In the genomic region with DNA sequence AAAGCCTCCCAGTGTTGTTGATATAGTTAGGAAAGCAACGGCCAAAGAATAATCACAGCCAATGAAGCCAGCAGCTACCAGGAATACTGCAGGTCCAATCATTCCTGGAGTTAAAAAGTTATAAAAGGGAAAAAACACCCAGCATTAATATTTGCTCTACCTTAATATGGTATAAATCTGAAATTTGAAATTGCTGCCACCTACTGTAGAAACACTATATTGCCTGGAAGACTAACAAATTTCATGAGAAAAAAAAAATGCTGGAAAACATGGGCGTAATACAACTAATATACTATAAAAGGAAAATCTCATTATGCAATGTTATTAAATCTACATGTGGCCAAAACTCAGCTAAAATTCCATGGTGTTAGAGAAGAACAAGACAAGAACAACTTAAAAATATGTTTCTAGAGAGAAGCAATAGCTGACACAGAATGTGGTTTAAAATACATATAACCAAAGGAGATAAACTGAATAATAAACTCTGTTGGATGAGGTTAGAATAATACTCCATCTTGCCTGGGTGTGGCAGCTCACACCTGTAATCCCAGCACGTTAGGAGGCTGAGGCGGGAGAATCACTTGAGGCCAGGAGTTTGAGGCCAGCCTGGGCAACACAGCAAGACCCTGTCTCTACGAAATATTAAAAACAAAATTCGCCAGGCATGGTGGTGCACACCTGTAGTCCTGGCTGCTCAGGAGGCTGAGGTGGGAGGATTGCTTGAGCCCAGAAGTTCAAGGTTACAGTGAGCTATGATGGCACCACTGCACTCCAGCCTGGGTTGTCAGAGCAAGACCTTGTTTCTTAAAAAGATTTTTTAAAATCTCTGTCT, we compare ENCODE assay signal across 1 cellular context.
TF ChIP-seq lines count a peak whose summit lies in the region.

No MANE protein-coding gene starts in this region.

TF ChIP-seq in SK-N-SH, 30 proteins besides CTCF, POLR2A, EP300 and RAD21 (continued from another document):
- TF ChIP-seq, protein P1, sequence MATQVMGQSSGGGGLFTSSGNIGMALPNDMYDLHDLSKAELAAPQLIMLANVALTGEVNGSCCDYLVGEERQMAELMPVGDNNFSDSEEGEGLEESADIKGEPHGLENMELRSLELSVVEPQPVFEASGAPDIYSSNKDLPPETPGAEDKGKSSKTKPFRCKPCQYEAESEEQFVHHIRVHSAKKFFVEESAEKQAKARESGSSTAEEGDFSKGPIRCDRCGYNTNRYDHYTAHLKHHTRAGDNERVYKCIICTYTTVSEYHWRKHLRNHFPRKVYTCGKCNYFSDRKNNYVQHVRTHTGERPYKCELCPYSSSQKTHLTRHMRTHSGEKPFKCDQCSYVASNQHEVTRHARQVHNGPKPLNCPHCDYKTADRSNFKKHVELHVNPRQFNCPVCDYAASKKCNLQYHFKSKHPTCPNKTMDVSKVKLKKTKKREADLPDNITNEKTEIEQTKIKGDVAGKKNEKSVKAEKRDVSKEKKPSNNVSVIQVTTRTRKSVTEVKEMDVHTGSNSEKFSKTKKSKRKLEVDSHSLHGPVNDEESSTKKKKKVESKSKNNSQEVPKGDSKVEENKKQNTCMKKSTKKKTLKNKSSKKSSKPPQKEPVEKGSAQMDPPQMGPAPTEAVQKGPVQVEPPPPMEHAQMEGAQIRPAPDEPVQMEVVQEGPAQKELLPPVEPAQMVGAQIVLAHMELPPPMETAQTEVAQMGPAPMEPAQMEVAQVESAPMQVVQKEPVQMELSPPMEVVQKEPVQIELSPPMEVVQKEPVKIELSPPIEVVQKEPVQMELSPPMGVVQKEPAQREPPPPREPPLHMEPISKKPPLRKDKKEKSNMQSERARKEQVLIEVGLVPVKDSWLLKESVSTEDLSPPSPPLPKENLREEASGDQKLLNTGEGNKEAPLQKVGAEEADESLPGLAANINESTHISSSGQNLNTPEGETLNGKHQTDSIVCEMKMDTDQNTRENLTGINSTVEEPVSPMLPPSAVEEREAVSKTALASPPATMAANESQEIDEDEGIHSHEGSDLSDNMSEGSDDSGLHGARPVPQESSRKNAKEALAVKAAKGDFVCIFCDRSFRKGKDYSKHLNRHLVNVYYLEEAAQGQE (IDR thresholded peaks at IDR 0.05; ENCODE audit: low read depth, low read length) = no peak
- TF ChIP-seq SMC3 (IDR thresholded peaks at IDR 0.05; ENCODE audit: low read depth, low read length) = peak; percentile 51; the same call in 1 of the 2 replicates
